Comparison of ENCODE assay signal across 12 cellular contexts in genomic region chr3:134356411-134357040, GRCh38. TPM values are rescaled to one million over a fixed set of nuclear protein-coding genes. Genes with fewer than 3 reads are reported as not detected.
DNase-seq lines count a peak whose midpoint lies in the region; ATAC-seq, FAIRE-seq and TF ChIP-seq lines count a peak whose summit lies in the region.
"Had no signal": no experiment of that assay in that cellular context is flagged by ENCODE, and none has a peak within 500 bp of the region (broad histone marks: within the 10 kb centered on the region; RNA-seq: fewer than 3 reads in every experiment).

No MANE protein-coding gene starts in this region.

- H3K79me2 ChIP-seq in astrocyte (ENCODE audit: insufficient read depth, low read length), result peaks cover 56% of the 10 kb centered on the region

- H3K4me3 ChIP-seq in astrocyte (ENCODE audit: insufficient read depth, low read depth, low read length) (no peak overlapping the region), skeletal muscle tissue (ENCODE audit: low read length in 3 of 3) (no peak overlapping the region)
- H3K4me3 ChIP-seq: neural progenitor cell had no signal

- H3K4me1 ChIP-seq in astrocyte (ENCODE audit: insufficient read depth, low read length) (peaks cover 51% of the 10 kb centered on the region), skeletal muscle tissue (ENCODE audit: control insufficient read depth in 3 of 3, insufficient read depth in 3 of 3, low read length in 3 of 3) (peaks cover 89 to 93% (median 93%) of the 10 kb centered on the region in 3 donors)
- H3K4me1 ChIP-seq: neural progenitor cell had no signal

- no peaks in the 10 kb centered on the region for H3K27me3 Mint-ChIP-seq in astrocyte (ENCODE audit: low read depth, unreplicated experiment)
- no peaks in the 10 kb centered on the region for H3K27me3 Mint-ChIP-seq in activated naive CD4-positive, alpha-beta T cell treated with anti-CD3 and anti-CD28 coated beads for 36 hours (ENCODE audit: low read depth)
- H3K27me3 Mint-ChIP-seq: IgD-negative memory B cell had no signal

- H3K36me3 ChIP-seq in astrocyte (ENCODE audit: insufficient read depth, low read length) (peaks cover 64% of the 10 kb centered on the region), skeletal muscle tissue (ENCODE audit: control insufficient read depth in 3 of 3, insufficient read depth in 3 of 3, low read length in 3 of 3) (peaks cover 47 to 69% (median 69%) of the 10 kb centered on the region in 3 donors)

- H3K36me3 Mint-ChIP-seq in astrocyte (ENCODE audit: low read depth, unreplicated experiment), result peaks cover 35% of the 10 kb centered on the region
- H3K36me3 Mint-ChIP-seq in activated naive CD4-positive, alpha-beta T cell treated with anti-CD3 and anti-CD28 coated beads for 36 hours (ENCODE audit: low read depth), result no peaks in the 10 kb centered on the region
- H3K36me3 Mint-ChIP-seq: IgD-negative memory B cell had no signal

- H2AFZ ChIP-seq in astrocyte (ENCODE audit: low read depth, low read length), result no peak overlapping the region
- H2AFZ ChIP-seq: neural progenitor cell had no signal

- DNase-seq in D721Med (ENCODE audit: insufficient read length, low spot score) (peak; percentile 1), astrocyte (ENCODE audit: low read depth) (no peak), NCI-H2081 (lab: John Stamatoyannopoulos, UW) (no peak), GF-D8 (lab: John Stamatoyannopoulos, UW) (no peak)
- DNase-seq in activated naive CD4-positive, alpha-beta T cell treated with anti-CD3 and anti-CD28 coated beads for 36 hours, result no peak
- DNase-seq: NCI-H187; stimulated activated CD4-positive, alpha-beta T cell treated with anti-CD3 and anti-CD28 coated beads, Interleukin-2, amount 100 ng/mL, for 48 hours had no signal

- no peak for FAIRE-seq in D721Med (lab: Jason Lieb, UNC)
- FAIRE-seq in astrocyte (lab: Jason Lieb, UNC), result no peak

- no peak for TF ChIP-seq CTCF in D721Med (IDR thresholded peaks at IDR 0.05; ENCODE audit: insufficient read depth, missing control alignments)
- no peak for TF ChIP-seq CTCF in astrocyte (IDR thresholded peaks at IDR 0.05; ENCODE audit: insufficient read depth, low read depth, low read length)

- H3K27me3 ChIP-seq in astrocyte (ENCODE audit: insufficient read depth, low read length) (no peaks in the 10 kb centered on the region), layer of hippocampus (ENCODE audit: control insufficient read depth, insufficient read depth, low read length) (no peaks in the 10 kb centered on the region), skeletal muscle tissue (ENCODE audit: control insufficient read depth in 3 of 3, insufficient read depth in 3 of 3, low read length in 3 of 3) (no peaks in the 10 kb centered on the region)
- H3K27me3 ChIP-seq: neural progenitor cell had no signal

- ATAC-seq in HG02973 (IDR thresholded peaks at IDR 0.05; ENCODE audit: unreplicated experiment), result no peak

- H3K4me3 Mint-ChIP-seq in astrocyte (ENCODE audit: unreplicated experiment), result peak overlapping the region; percentile 57
- H3K4me3 Mint-ChIP-seq in activated naive CD4-positive, alpha-beta T cell treated with anti-CD3 and anti-CD28 coated beads for 36 hours, result no peak overlapping the region
- H3K4me3 Mint-ChIP-seq: IgD-negative memory B cell had no signal

- H3K9me3 ChIP-seq in astrocyte (ENCODE audit: insufficient read depth, low read depth, low read length) (no peaks in the 10 kb centered on the region), skeletal muscle tissue (ENCODE audit: control insufficient read depth in 3 of 3, low read length in 3 of 3) (no peaks in the 10 kb centered on the region)

- peaks cover 55% of the 10 kb centered on the region for H3K4me1 Mint-ChIP-seq in astrocyte (ENCODE audit: low read depth, unreplicated experiment)
- H3K4me1 Mint-ChIP-seq in activated naive CD4-positive, alpha-beta T cell treated with anti-CD3 and anti-CD28 coated beads for 36 hours (ENCODE audit: low read depth), result no peaks in the 10 kb centered on the region
- H3K4me1 Mint-ChIP-seq: IgD-negative memory B cell had no signal

- intact Hi-C loops in activated naive CD4-positive, alpha-beta T cell treated with anti-CD3 and anti-CD28 coated beads for 36 hours (cut with micrococcal nuclease), result no loop called here

- peaks cover 64% of the 10 kb centered on the region for H4K20me1 ChIP-seq in astrocyte (ENCODE audit: insufficient read depth, low read length)

- H3K27ac Mint-ChIP-seq in astrocyte (ENCODE audit: unreplicated experiment), result peak overlapping the region; percentile 98
- no peak overlapping the region for H3K27ac Mint-ChIP-seq in activated naive CD4-positive, alpha-beta T cell treated with anti-CD3 and anti-CD28 coated beads for 36 hours
- H3K27ac Mint-ChIP-seq: IgD-negative memory B cell, neural progenitor cell had no signal

- CTCF ChIA-PET in activated naive CD4-positive, alpha-beta T cell treated with anti-CD3 and anti-CD28 coated beads for 36 hours (lab: Charles Lee), result interaction anchor here (0.6 to 1.0 kb wide), 2 partner anchors 31 to 121 kb away, joined by 3 read pairs; no protein-coding TSS in a partner anchor

- no peaks in the 10 kb centered on the region for H3K9me3 Mint-ChIP-seq in astrocyte (ENCODE audit: unreplicated experiment)
- H3K9me3 Mint-ChIP-seq in activated naive CD4-positive, alpha-beta T cell treated with anti-CD3 and anti-CD28 coated beads for 36 hours, result no peaks in the 10 kb centered on the region
- H3K9me3 Mint-ChIP-seq: IgD-negative memory B cell, neural progenitor cell had no signal

- peak overlapping the region; percentile 64 for H3K4me2 ChIP-seq in astrocyte (ENCODE audit: low read length)
- H3K4me2 ChIP-seq: neural progenitor cell had no signal

- H3K9ac ChIP-seq in astrocyte (ENCODE audit: low read length) (peak overlapping the region; percentile 77), skeletal muscle tissue (ENCODE audit: low read depth in 1 of 3, low read length in 3 of 3) (peak overlapping the region in 1 of 3 donors; percentile 36)
- H3K9ac ChIP-seq: neural progenitor cell had no signal

- H3K27ac ChIP-seq in astrocyte (ENCODE audit: low read depth, low read length) (peak overlapping the region; percentile 96), layer of hippocampus (ENCODE audit: low read depth, low read length) (peak overlapping the region; percentile 33), skeletal muscle tissue (ENCODE audit: low read depth, low read length) (peak overlapping the region; percentile 56)
- H3K27ac ChIP-seq: neural progenitor cell had no signal

RNA-seq across cellular contexts. Expression of gene AMOTL2, which starts 17.7 kb away (rescaled TPM):
- 150 and 197 TPM in 2 replicates for total RNA-seq in astrocyte
- total RNA-seq in skeletal muscle tissue, result 56.9 TPM
- under 1 TPM in 1 of 2 experiments, not detected in 1; 0.31 TPM for total RNA-seq in activated naive CD4-positive, alpha-beta T cell treated with anti-CD3 and anti-CD28 coated beads for 36 hours

Comparison
In these comparisons a context has a peak if more than half of its experiments do, and no peak if none do; other contexts are left out.
1. H3K27ac ChIP-seq: peak in every context shown above with its lines; median percentile 96 in astrocyte; 56 in skeletal muscle tissue; 33 in layer of hippocampus.
2. RNA of gene AMOTL2, which starts 17.7 kb away (total RNA-seq): 150 to 197 TPM in astrocyte and 56.9 TPM in skeletal muscle tissue (single experiment); 0.31 TPM in activated naive CD4-positive, alpha-beta T cell treated with anti-CD3 and anti-CD28 coated beads for 36 hours; every median in the first group is over 10 times any median in the second.